25 cellular contexts compared by ENCODE assay signal in genomic region chr10:59381687-59382086, GRCh38. TPM values are rescaled to one million over a fixed set of nuclear protein-coding genes. Genes with fewer than 3 reads are reported as not detected.
"Had no signal": no experiment of that assay in that cellular context is flagged by ENCODE, and none has a peak within 500 bp of the region (broad histone marks: within the 10 kb centered on the region; RNA-seq: fewer than 3 reads in every experiment).

No MANE protein-coding gene starts in this region.

- H3K9me3 Mint-ChIP-seq: activated naive CD4-positive, alpha-beta T cell treated with anti-CD3 and anti-CD28 coated beads for 36 hours; activated naive CD8-positive, alpha-beta T cell treated with anti-CD3 and anti-CD28 coated beads for 36 hours; neural crest cell; stimulated activated naive B cell treated with anti-CD40 and anti-IgM and Interleukin-4, amounts not matched to agents 10 μg/mL and 1 μg/mL and 100 μg/mL, for 72 hours had no signal

- H3K27me3 ChIP-seq: adrenal gland, brain microvascular endothelial cell, esophagus muscularis mucosa, stomach, tibial nerve had no signal

- H3K36me3 ChIP-seq: adrenal gland, brain microvascular endothelial cell, esophagus muscularis mucosa, stomach, tibial nerve had no signal

- H3K4me1 ChIP-seq: foreskin keratinocyte, stomach had no signal

- H3K4me3 ChIP-seq: adrenal gland, esophagus muscularis mucosa, skin epidermis, stomach, tibial nerve had no signal

- H3K27ac Mint-ChIP-seq: activated naive CD4-positive, alpha-beta T cell treated with anti-CD3 and anti-CD28 coated beads for 36 hours; activated naive CD8-positive, alpha-beta T cell treated with anti-CD3 and anti-CD28 coated beads for 36 hours; naive thymus-derived CD8-positive, alpha-beta T cell; stimulated activated naive B cell treated with anti-CD40 and anti-IgM and Interleukin-4, amounts not matched to agents 10 μg/mL and 1 μg/mL and 100 μg/mL, for 72 hours had no signal

- H3K4me3 Mint-ChIP-seq: activated naive CD4-positive, alpha-beta T cell treated with anti-CD3 and anti-CD28 coated beads for 36 hours; activated naive CD8-positive, alpha-beta T cell treated with anti-CD3 and anti-CD28 coated beads for 36 hours; naive thymus-derived CD8-positive, alpha-beta T cell; neural crest cell; stimulated activated naive B cell treated with anti-CD40 and anti-IgM and Interleukin-4, amounts not matched to agents 10 μg/mL and 1 μg/mL and 100 μg/mL, for 72 hours had no signal

- H3K27ac ChIP-seq: brain microvascular endothelial cell, foreskin keratinocyte, skin epidermis had no signal

- DNase-seq: activated CD4-positive, alpha-beta T cell treated with anti-CD3 and anti-CD28 coated beads for 4 hours; activated CD4-positive, alpha-beta T cell treated with anti-CD3 and anti-CD28 coated beads, Interleukin-2, amount 50 U/mL, for 48 hours; activated CD4-positive, CD25-positive, alpha-beta regulatory T cell; activated CD8-positive, alpha-beta memory T cell treated with anti-CD3 and anti-CD28 coated beads for 24 hours; activated effector memory CD4-positive, alpha-beta T cell treated with Interleukin-2 at 50 U/mL for 16 hours; activated naive CD4-positive, alpha-beta T cell treated with anti-CD3 and anti-CD28 coated beads for 36 hours; activated naive CD8-positive, alpha-beta T cell treated with anti-CD3 and anti-CD28 coated beads for 36 hours; adrenal gland; aorta; brain microvascular endothelial cell; caudate nucleus; dermis blood vessel endothelial cell; effector CD4-positive, alpha-beta T cell; foreskin keratinocyte; naive thymus-derived CD8-positive, alpha-beta T cell; nucleus accumbens; stimulated activated CD4-positive, alpha-beta T cell treated with anti-CD3 and anti-CD28 coated beads, Interleukin-1b, Interleukin-23, amount 100 ng/mL, for 48 hours; stimulated activated naive B cell treated with anti-CD40 and anti-IgM and Interleukin-4, amounts not matched to agents 10 μg/mL and 1 μg/mL and 100 μg/mL, for 72 hours; stomach had no signal

- H3K27me3 Mint-ChIP-seq: naive thymus-derived CD8-positive, alpha-beta T cell; stimulated activated naive B cell treated with anti-CD40 and anti-IgM and Interleukin-4, amounts not matched to agents 10 μg/mL and 1 μg/mL and 100 μg/mL, for 72 hours had no signal

- H3K9me3 ChIP-seq: adrenal gland, esophagus muscularis mucosa, stomach, tibial nerve had no signal

- ATAC-seq: foreskin keratinocyte; naive thymus-derived CD8-positive, alpha-beta T cell; stimulated activated naive B cell treated with anti-CD40 and anti-IgM and Interleukin-4, amounts not matched to agents 10 μg/mL and 1 μg/mL and 100 μg/mL, for 72 hours had no signal

- H3K4me1 Mint-ChIP-seq: activated naive CD8-positive, alpha-beta T cell treated with anti-CD3 and anti-CD28 coated beads for 36 hours; naive thymus-derived CD8-positive, alpha-beta T cell; neural crest cell; stimulated activated naive B cell treated with anti-CD40 and anti-IgM and Interleukin-4, amounts not matched to agents 10 μg/mL and 1 μg/mL and 100 μg/mL, for 72 hours had no signal

- H3K36me3 Mint-ChIP-seq: activated naive CD8-positive, alpha-beta T cell treated with anti-CD3 and anti-CD28 coated beads for 36 hours; naive thymus-derived CD8-positive, alpha-beta T cell; stimulated activated naive B cell treated with anti-CD40 and anti-IgM and Interleukin-4, amounts not matched to agents 10 μg/mL and 1 μg/mL and 100 μg/mL, for 72 hours had no signal

- FAIRE-seq: islet of Langerhans had no signal

RNA-seq across cellular contexts. Expression of gene FAM13C, which starts 19.3 kb away (rescaled TPM):
- total RNA-seq: activated naive CD4-positive, alpha-beta T cell treated with anti-CD3 and anti-CD28 coated beads for 36 hours; naive thymus-derived CD8-positive, alpha-beta T cell; T-helper 1 cell treated with Interleukin-12 subunit alpha and Interleukin-12 subunit beta and Interleukin-4 antibody, amounts not matched to agents 30 ng/mL and 1 ng/mL, for 36 hours had no signal
- polyA plus RNA-seq: naive thymus-derived CD8-positive, alpha-beta T cell had no signal
